In the genomic region with DNA sequence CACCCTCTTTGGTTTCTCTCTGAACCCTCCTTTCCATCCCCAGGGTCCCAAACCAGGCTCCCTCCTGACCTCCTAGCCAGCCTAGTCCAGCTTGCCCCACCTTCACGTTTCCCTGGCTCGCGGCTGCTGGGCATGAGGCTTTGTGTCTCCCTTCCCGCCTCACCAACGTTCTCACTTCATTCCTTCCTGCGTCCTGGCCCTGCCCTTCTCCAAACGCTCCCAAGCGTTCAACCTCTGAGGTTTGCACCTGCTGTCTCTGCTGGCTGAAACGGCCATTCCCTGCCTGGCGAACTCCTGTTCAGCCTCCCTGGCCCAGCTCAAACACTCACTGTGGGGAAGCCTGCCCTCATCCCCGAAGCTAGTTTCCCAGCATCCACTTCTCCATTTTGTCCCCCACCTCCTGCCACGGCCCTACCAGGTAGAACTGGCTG, we compare ENCODE assay signal across 8 cellular contexts. TPM values are rescaled to one million over a fixed set of nuclear protein-coding genes. Genes with fewer than 3 reads are reported as not detected.
DNase-seq lines count a peak whose midpoint lies in the region; ATAC-seq and TF ChIP-seq lines count a peak whose summit lies in the region.
"Had no signal": no experiment of that assay in that cellular context is flagged by ENCODE, and none has a peak within 500 bp of the region (broad histone marks: within the 10 kb centered on the region; RNA-seq: fewer than 3 reads in every experiment).

No MANE protein-coding gene starts in this region.

- H3K9me3 Mint-ChIP-seq in CD4-positive, CD25-positive, alpha-beta regulatory T cell = peaks cover 0 to 7% (median 0%) of the 10 kb centered on the region in 7 donors
- H3K9me3 Mint-ChIP-seq in endothelial cell (ENCODE audit: unreplicated experiment) = no peaks in the 10 kb centered on the region

- H3K4ac ChIP-seq in neuronal stem cell (ENCODE audit: low read length) = peak overlapping the region; percentile 5

- no peak overlapping the region for H4K91ac ChIP-seq in neuronal stem cell (ENCODE audit: low read depth, low read length, poor library complexity)

- H2BK5ac ChIP-seq in neuronal stem cell (ENCODE audit: low read length) = peak overlapping the region; percentile 80

- peak overlapping the region in 1 of 3 donors; percentile 49 for H3K27ac Mint-ChIP-seq in CD4-positive, CD25-positive, alpha-beta regulatory T cell
- peak overlapping the region; percentile 80 for H3K27ac Mint-ChIP-seq in endothelial cell (ENCODE audit: unreplicated experiment)

- H2BK15ac ChIP-seq in neuronal stem cell (ENCODE audit: low read length) = peak overlapping the region; percentile 97

- peak overlapping the region; percentile 65 to 92 (median 68) for H3K4me3 Mint-ChIP-seq in CD4-positive, CD25-positive, alpha-beta regulatory T cell
- H3K4me3 Mint-ChIP-seq in endothelial cell (ENCODE audit: unreplicated experiment) = peak overlapping the region; percentile 93

- no peak for TF ChIP-seq CTCF in endothelial cell (IDR thresholded peaks at IDR 0.05; ENCODE audit: unreplicated experiment)

- peaks cover 5% of the 10 kb centered on the region for H3K36me3 ChIP-seq in CD4-positive, CD25-positive, alpha-beta regulatory T cell (ENCODE audit: control insufficient read depth, insufficient read depth, low read length)
- H3K36me3 ChIP-seq in HUES48 (ENCODE audit: control insufficient read depth, insufficient read depth, low read length) = peaks cover 12% of the 10 kb centered on the region
- H3K36me3 ChIP-seq in neuronal stem cell (replicated peaks in 1 of 2; ENCODE audit: control insufficient read depth in 2 of 2, insufficient read depth in 2 of 2, low read length in 2 of 2) = peaks cover 15 to 24% of the 10 kb centered on the region in 2 donors

- H2AK5ac ChIP-seq in neuronal stem cell (ENCODE audit: low read depth, low read length) = peak overlapping the region; percentile 40

- DNase-seq in CD4-positive, CD25-positive, alpha-beta regulatory T cell = no peak
- DNase-seq in endothelial cell (ENCODE audit: low spot score) = no peak
- no peak for DNase-seq in neuronal stem cell (ENCODE audit: low spot score)
- DNase-seq in NCI-H526 treated with DMSO at 0.1 percent for 48 hours (lab: John Stamatoyannopoulos, UW) = no peak
- DNase-seq in GDM1 (lab: John Stamatoyannopoulos, UW) = no peak

- H3K18ac ChIP-seq in neuronal stem cell (ENCODE audit: low read length) = peak overlapping the region; percentile 61

- no peak overlapping the region for H3K9ac ChIP-seq in HUES48 (ENCODE audit: low read depth, low read length)
- H3K9ac ChIP-seq in neuronal stem cell (ENCODE audit: low read depth, low read length, poor library complexity) = peak overlapping the region; percentile 66

- H2BK120ac ChIP-seq in neuronal stem cell (ENCODE audit: low read depth, low read length) = peak overlapping the region; percentile 72

- no peak overlapping the region for H2AFZ ChIP-seq in neuronal stem cell (ENCODE audit: low read length)

- peaks cover 3% of the 10 kb centered on the region for H3K79me1 ChIP-seq in neuronal stem cell (ENCODE audit: low read depth, low read length)

- peaks cover 56% of the 10 kb centered on the region for H3K27me3 Mint-ChIP-seq in CD4-positive, CD25-positive, alpha-beta regulatory T cell
- H3K27me3 Mint-ChIP-seq in endothelial cell (ENCODE audit: unreplicated experiment) = peaks cover 36% of the 10 kb centered on the region

- H3K27ac ChIP-seq in CD4-positive, CD25-positive, alpha-beta regulatory T cell (ENCODE audit: insufficient read depth, low read length, poor library complexity, severe bottlenecking) = no peak overlapping the region
- H3K27ac ChIP-seq in HUES48 (ENCODE audit: low read depth, low read length) (no peak overlapping the region), neuronal stem cell (replicated peaks; ENCODE audit: low read length) (peak overlapping the region; percentile 14)

- H3K4me1 ChIP-seq in CD4-positive, CD25-positive, alpha-beta regulatory T cell (ENCODE audit: control insufficient read depth, insufficient read depth, low read length, poor library complexity, severe bottlenecking) = peaks cover 21% of the 10 kb centered on the region
- H3K4me1 ChIP-seq in HUES48 (ENCODE audit: control insufficient read depth, insufficient read depth, low read length) = peaks cover 27% of the 10 kb centered on the region
- H3K4me1 ChIP-seq in neuronal stem cell (ENCODE audit: control insufficient read depth in 2 of 2, insufficient read depth in 1 of 2, low read depth in 1 of 2, low read length in 2 of 2) = peaks cover 19 to 37% of the 10 kb centered on the region in 2 donors

- peak overlapping the region; percentile 97 for H3K4me2 ChIP-seq in neuronal stem cell (ENCODE audit: insufficient read depth, low read length, poor library complexity, severe bottlenecking)

- WGBS in neuronal stem cell (ENCODE audit: extremely low coverage in 2 of 2, insufficient read length in 2 of 2, insufficient replicate concordance in 1 of 2), 2 donors = no CpG with 5 or more reads among the region's 12 CpGs

- H4K8ac ChIP-seq in neuronal stem cell (ENCODE audit: low read depth, low read length) = no peak overlapping the region

- H3K27me3 ChIP-seq in CD4-positive, CD25-positive, alpha-beta regulatory T cell (ENCODE audit: control insufficient read depth, insufficient read depth, low read length) = peaks cover 9% of the 10 kb centered on the region
- H3K27me3 ChIP-seq in HUES48 (ENCODE audit: control insufficient read depth, insufficient read depth, low read length) = peaks cover 22% of the 10 kb centered on the region
- peaks cover 0 to 25% (median 12%) of the 10 kb centered on the region in 3 experiments for H3K27me3 ChIP-seq in neuronal stem cell (ENCODE audit: control insufficient read depth in 3 of 3, insufficient read depth in 3 of 3, low read depth in 1 of 3, low read length in 3 of 3)

- no peak overlapping the region for H3K23ac ChIP-seq in neuronal stem cell (ENCODE audit: low read depth, low read length, poor library complexity)

- no peaks in the 10 kb centered on the region for H3K9me3 ChIP-seq in CD4-positive, CD25-positive, alpha-beta regulatory T cell (ENCODE audit: control insufficient read depth in 2 of 2, low read length in 2 of 2)
- no peaks in the 10 kb centered on the region for H3K9me3 ChIP-seq in HUES48 (ENCODE audit: control insufficient read depth, insufficient read depth, low read length)
- no peaks in the 10 kb centered on the region for H3K9me3 ChIP-seq in neuronal stem cell (replicated peaks in 1 of 2; ENCODE audit: control insufficient read depth in 2 of 2, insufficient read depth in 1 of 2, low read depth in 1 of 2, low read length in 2 of 2)

- H3K14ac ChIP-seq in neuronal stem cell (ENCODE audit: low read length) = no peak overlapping the region

- peaks cover 0 to 29% (median 15%) of the 10 kb centered on the region in 4 donors for H3K4me1 Mint-ChIP-seq in CD4-positive, CD25-positive, alpha-beta regulatory T cell
- peaks cover 24% of the 10 kb centered on the region for H3K4me1 Mint-ChIP-seq in endothelial cell (ENCODE audit: unreplicated experiment)

- H3K4me3 ChIP-seq in CD4-positive, CD25-positive, alpha-beta regulatory T cell (ENCODE audit: low read depth, low read length) = no peak overlapping the region
- H3K4me3 ChIP-seq in HUES48 (ENCODE audit: low read depth, low read length) = peak overlapping the region; percentile 71; the same call in 1 of the 2 replicates
- peak overlapping the region; percentile 60 to 93 for H3K4me3 ChIP-seq in neuronal stem cell (ENCODE audit: low read length in 2 of 2)

- no peak overlapping the region for H2BK12ac ChIP-seq in neuronal stem cell (ENCODE audit: low read length)

- H3K36me3 Mint-ChIP-seq in CD4-positive, CD25-positive, alpha-beta regulatory T cell = peaks cover 19% of the 10 kb centered on the region
- peaks cover 26% of the 10 kb centered on the region for H3K36me3 Mint-ChIP-seq in endothelial cell (ENCODE audit: low read depth, unreplicated experiment)

- ATAC-seq in CD4-positive, CD25-positive, alpha-beta regulatory T cell (ENCODE audit: low read depth in 2 of 2) = no peak
- ATAC-seq in GM19023 (IDR thresholded peaks at IDR 0.05; ENCODE audit: unreplicated experiment) = no peak

RNA-seq across cellular contexts. Expression of gene EPS8L1, which starts 12.4 kb away (rescaled TPM):
- 4.4 TPM for total RNA-seq in CD4-positive, CD25-positive, alpha-beta regulatory T cell
- polyA plus RNA-seq in CD4-positive, CD25-positive, alpha-beta regulatory T cell = 1 to 10 TPM in 3 of 4 donors, under 1 TPM in 1; 0.41 to 4.0 (median 1.3) TPM
- total RNA-seq in endothelial cell (ENCODE audit: unreplicated experiment) = 24.6 TPM
- 19.6 TPM for polyA plus RNA-seq in neuronal stem cell (2013, experiment 1 of 2)
- 18.4 TPM for polyA plus RNA-seq in neuronal stem cell (2013, experiment 2 of 2)

RNA-seq across cellular contexts. Expression of gene RDH13, which starts 25.1 kb away (rescaled TPM):
- 14.1 TPM for total RNA-seq in CD4-positive, CD25-positive, alpha-beta regulatory T cell
- 10 to 100 TPM in 3 of 4 donors, 1 to 10 TPM in 1; 9.1 to 16.1 (median 14.7) TPM for polyA plus RNA-seq in CD4-positive, CD25-positive, alpha-beta regulatory T cell
- 13.5 TPM for total RNA-seq in endothelial cell (ENCODE audit: unreplicated experiment)
- polyA plus RNA-seq in neuronal stem cell (2013, experiment 1 of 2) = 7.9 TPM
- 7.9 TPM for polyA plus RNA-seq in neuronal stem cell (2013, experiment 2 of 2)

RNA-seq across cellular contexts. Expression of gene PPP1R12C, which starts 29.4 kb away (rescaled TPM):
- total RNA-seq in CD4-positive, CD25-positive, alpha-beta regulatory T cell = 191 TPM
- 1 to 10 TPM; 2.2 to 5.9 (median 3.8) TPM for polyA plus RNA-seq in CD4-positive, CD25-positive, alpha-beta regulatory T cell
- total RNA-seq in endothelial cell (ENCODE audit: unreplicated experiment) = 136 TPM
- polyA plus RNA-seq in neuronal stem cell (2013, experiment 1 of 2) = 45.4 TPM
- 45.1 TPM for polyA plus RNA-seq in neuronal stem cell (2013, experiment 2 of 2)

RNA-seq across cellular contexts. Expression of gene GP6, which starts 50.0 kb away (rescaled TPM):
- 2.0 TPM for total RNA-seq in CD4-positive, CD25-positive, alpha-beta regulatory T cell
- polyA plus RNA-seq in CD4-positive, CD25-positive, alpha-beta regulatory T cell = not detected
- 1.2 TPM for total RNA-seq in endothelial cell (ENCODE audit: unreplicated experiment)
- 0.26 TPM for polyA plus RNA-seq in neuronal stem cell (2013, experiment 1 of 2)
- 0.17 TPM for polyA plus RNA-seq in neuronal stem cell (2013, experiment 2 of 2)
- total RNA-seq: activated CD8-positive, alpha-beta memory T cell treated with anti-CD3 and anti-CD28 coated beads for 36 hours had no signal
